In genomic region chr22:38923463-38924196, GRCh38 we compare ENCODE assay signal across 9 cellular contexts. TPM values are rescaled to one million over a fixed set of nuclear protein-coding genes. Genes with fewer than 3 reads are reported as not detected.
DNase-seq lines count a peak whose midpoint lies in the region; ATAC-seq and TF ChIP-seq lines count a peak whose summit lies in the region.
"Had no signal": no experiment of that assay in that cellular context is flagged by ENCODE, and none has a peak within 500 bp of the region (broad histone marks: within the 10 kb centered on the region; RNA-seq: fewer than 3 reads in every experiment).

No MANE protein-coding gene starts in this region.

- CTCF ChIA-PET in activated CD4-positive, alpha-beta memory T cell treated with anti-CD3 and anti-CD28 coated beads, Interleukin-2, amount 10 ng/mL, durations not matched to agents 7 days and 5 days (lab: Charles Lee) = no interaction called here
- CTCF ChIA-PET in activated CD8-positive, alpha-beta T cell treated with anti-CD3 and anti-CD28 coated beads for 36 hours (lab: Charles Lee) = interaction anchor here (1.0 to 1.6 kb wide), 3 partner anchors 9 to 70 kb away, joined by 3 to 8 read pairs (median 3); no protein-coding TSS in a partner anchor

- TF ChIP-seq CTCF in BE2C (IDR thresholded peaks at IDR 0.05; ENCODE audit: low read depth, low read length) = peak; percentile 69
- TF ChIP-seq CTCF in right atrium auricular region (IDR thresholded peaks at IDR 0.05) = peak in 1 of 2 donors; percentile 32
- TF ChIP-seq CTCF in sigmoid colon (IDR thresholded peaks at IDR 0.05) = peak in 1 of 4 experiments; percentile 48
- no peak for TF ChIP-seq CTCF in activated CD8-positive, alpha-beta T cell treated with anti-CD3 and anti-CD28 coated beads for 36 hours (IDR thresholded peaks at IDR 0.05)

- 13 to 44% methylated on average over 9 of the region's 9 CpGs for WGBS in sigmoid colon, 2 donors

- DNase-seq in BE2C (peak; percentile 91), NCI-H1436 (lab: John Stamatoyannopoulos, UW) (peak; percentile 79), anterior cingulate cortex (lab: John Stamatoyannopoulos, UW) (peak in 55 of 58 donors; percentile 9 to 88 (median 73)), right atrium auricular region (ENCODE audit: low spot score) (peak; percentile 89), sigmoid colon (peak; percentile 93)
- no peak for DNase-seq in activated CD4-positive, alpha-beta memory T cell treated with anti-CD3 and anti-CD28 coated beads, Interleukin-2, amount 10 ng/mL, durations not matched to agents 7 days and 5 days
- DNase-seq in activated CD8-positive, alpha-beta T cell treated with anti-CD3 and anti-CD28 coated beads for 36 hours = no peak
- no peak for DNase-seq in activated CD8-positive, alpha-beta memory T cell treated with anti-CD3 and anti-CD28 coated beads, Interleukin-2, amount 50 U/mL, for 4 hours

- no peaks in the 10 kb centered on the region for H3K36me3 ChIP-seq in BE2C
- H3K36me3 ChIP-seq in right atrium auricular region = no peaks in the 10 kb centered on the region
- H3K36me3 ChIP-seq in sigmoid colon = no peaks in the 10 kb centered on the region

- H3K4me1 Mint-ChIP-seq in activated CD4-positive, alpha-beta memory T cell treated with anti-CD3 and anti-CD28 coated beads, Interleukin-2, amount 10 ng/mL, durations not matched to agents 7 days and 5 days = peaks cover 3% of the 10 kb centered on the region
- peaks cover 3% of the 10 kb centered on the region for H3K4me1 Mint-ChIP-seq in activated CD8-positive, alpha-beta T cell treated with anti-CD3 and anti-CD28 coated beads for 36 hours (ENCODE audit: low read depth)

- no peak for ATAC-seq in activated CD8-positive, alpha-beta T cell treated with anti-CD3 and anti-CD28 coated beads for 36 hours

- no peak overlapping the region for H3K27ac Mint-ChIP-seq in activated CD4-positive, alpha-beta memory T cell treated with anti-CD3 and anti-CD28 coated beads, Interleukin-2, amount 10 ng/mL, durations not matched to agents 7 days and 5 days
- no peak overlapping the region for H3K27ac Mint-ChIP-seq in activated CD8-positive, alpha-beta T cell treated with anti-CD3 and anti-CD28 coated beads for 36 hours

- H3K36me3 Mint-ChIP-seq in activated CD4-positive, alpha-beta memory T cell treated with anti-CD3 and anti-CD28 coated beads, Interleukin-2, amount 10 ng/mL, durations not matched to agents 7 days and 5 days (ENCODE audit: low read depth) = no peaks in the 10 kb centered on the region
- H3K36me3 Mint-ChIP-seq in activated CD8-positive, alpha-beta T cell treated with anti-CD3 and anti-CD28 coated beads for 36 hours (ENCODE audit: low read depth) = no peaks in the 10 kb centered on the region

- peaks cover 39% of the 10 kb centered on the region for H3K27me3 Mint-ChIP-seq in activated CD4-positive, alpha-beta memory T cell treated with anti-CD3 and anti-CD28 coated beads, Interleukin-2, amount 10 ng/mL, durations not matched to agents 7 days and 5 days
- peaks cover 30% of the 10 kb centered on the region for H3K27me3 Mint-ChIP-seq in activated CD8-positive, alpha-beta T cell treated with anti-CD3 and anti-CD28 coated beads for 36 hours

- no peak for TF ChIP-seq EP300 in sigmoid colon (IDR thresholded peaks at IDR 0.05)

- intact Hi-C loops in sigmoid colon (cut with DNase I) = loop anchor here (2.0 kb wide), 1 partner anchor 43 kb away; no protein-coding TSS in a partner anchor
- intact Hi-C loops in activated CD8-positive, alpha-beta T cell treated with anti-CD3 and anti-CD28 coated beads for 36 hours (cut with micrococcal nuclease) = no loop called here

- H3K27me3 ChIP-seq in BE2C = peaks cover 9% of the 10 kb centered on the region
- no peaks in the 10 kb centered on the region for H3K27me3 ChIP-seq in right atrium auricular region
- no peaks in the 10 kb centered on the region for H3K27me3 ChIP-seq in sigmoid colon

- no peak overlapping the region for H3K4me3 Mint-ChIP-seq in activated CD4-positive, alpha-beta memory T cell treated with anti-CD3 and anti-CD28 coated beads, Interleukin-2, amount 10 ng/mL, durations not matched to agents 7 days and 5 days
- H3K4me3 Mint-ChIP-seq in activated CD8-positive, alpha-beta T cell treated with anti-CD3 and anti-CD28 coated beads for 36 hours = no peak overlapping the region
- H3K4me3 Mint-ChIP-seq: central memory CD8-positive, alpha-beta T cell had no signal

- H3K4me3 ChIP-seq in BE2C (ENCODE audit: low read depth, low read length) = peak overlapping the region; percentile 59
- H3K4me3 ChIP-seq in right atrium auricular region = peak overlapping the region in 1 of 2 donors; percentile 18
- H3K4me3 ChIP-seq in sigmoid colon = peak overlapping the region in 3 of 4 donors; percentile 4 to 33 (median 27)

- H3K4me1 ChIP-seq in BE2C = peaks cover 3% of the 10 kb centered on the region
- peaks cover 0 to 32% of the 10 kb centered on the region in 2 donors for H3K4me1 ChIP-seq in right atrium auricular region
- H3K4me1 ChIP-seq in sigmoid colon = peaks cover 0 to 33% (median 28%) of the 10 kb centered on the region in 4 donors

- no peaks in the 10 kb centered on the region for H3K9me3 Mint-ChIP-seq in activated CD4-positive, alpha-beta memory T cell treated with anti-CD3 and anti-CD28 coated beads, Interleukin-2, amount 10 ng/mL, durations not matched to agents 7 days and 5 days
- no peaks in the 10 kb centered on the region for H3K9me3 Mint-ChIP-seq in activated CD8-positive, alpha-beta T cell treated with anti-CD3 and anti-CD28 coated beads for 36 hours
- H3K9me3 Mint-ChIP-seq: central memory CD8-positive, alpha-beta T cell had no signal

- peak overlapping the region; percentile 71 to 95 for H3K27ac ChIP-seq in right atrium auricular region
- peak overlapping the region; percentile 81 to 90 (median 86) for H3K27ac ChIP-seq in sigmoid colon

- POLR2A ChIA-PET in activated CD4-positive, alpha-beta memory T cell treated with anti-CD3 and anti-CD28 coated beads, Interleukin-2, amount 10 ng/mL, durations not matched to agents 7 days and 5 days (lab: Charles Lee) = interaction anchor here (0.9 kb wide), 1 partner anchor 52 kb away, joined by 3 read pairs; the partner anchor contains the start of gene CBX6
- POLR2A ChIA-PET in activated CD8-positive, alpha-beta T cell treated with anti-CD3 and anti-CD28 coated beads for 36 hours (lab: Charles Lee) = no interaction called here

- H3K9me3 ChIP-seq in BE2C (no peaks in the 10 kb centered on the region), right atrium auricular region (no peaks in the 10 kb centered on the region), sigmoid colon (no peaks in the 10 kb centered on the region)

- no peak for TF ChIP-seq POLR2A in sigmoid colon (IDR thresholded peaks at IDR 0.05)

RNA-seq across cellular contexts. Expression of gene APOBEC3A, which starts 33.8 kb away (rescaled TPM):
- not detected for polyA plus RNA-seq in BE2C (2012; ENCODE audit: insufficient read depth, insufficient read length, low read depth)
- total RNA-seq in right atrium auricular region (1 to 10 TPM in 1 of 2 donors, not detected in 1; 1.1 TPM), sigmoid colon (under 1 TPM in 1 of 4 donors, not detected in 3; 0.36 TPM)
- polyA plus RNA-seq in sigmoid colon = 10 to 100 TPM in 1 of 3 donors, 1 to 10 TPM in 1, under 1 TPM in 1; 0.60 to 67.3 (median 9.0) TPM
- not detected for total RNA-seq in activated CD4-positive, alpha-beta memory T cell treated with anti-CD3 and anti-CD28 coated beads, Interleukin-2, amount 10 ng/mL, durations not matched to agents 7 days and 5 days
- not detected for total RNA-seq in activated CD8-positive, alpha-beta T cell treated with anti-CD3 and anti-CD28 coated beads for 36 hours

RNA-seq across cellular contexts. Expression of gene CBX6, which starts 51.6 kb away (rescaled TPM):
- polyA plus RNA-seq in BE2C (2012; ENCODE audit: insufficient read depth, insufficient read length, low read depth) = 69.0 TPM
- total RNA-seq in right atrium auricular region (10 to 100 TPM; 28.0 to 57.0 TPM), sigmoid colon (10 to 100 TPM; 47.2 to 90.6 (median 59.3) TPM)
- polyA plus RNA-seq in sigmoid colon = 10 to 100 TPM in 1 of 3 donors, 1 to 10 TPM in 2; 4.2 to 23.8 (median 5.1) TPM
- 10 to 100 TPM; 76.5 TPM for total RNA-seq in activated CD4-positive, alpha-beta memory T cell treated with anti-CD3 and anti-CD28 coated beads, Interleukin-2, amount 10 ng/mL, durations not matched to agents 7 days and 5 days
- total RNA-seq in activated CD8-positive, alpha-beta T cell treated with anti-CD3 and anti-CD28 coated beads for 36 hours = 10 to 100 TPM; 97.7 to 99.4 TPM

RNA-seq across cellular contexts. Expression of gene APOBEC3B, which starts 58.5 kb away (rescaled TPM):
- polyA plus RNA-seq in BE2C (2012; ENCODE audit: insufficient read depth, insufficient read length, low read depth) = 0.43 TPM
- total RNA-seq in right atrium auricular region (under 1 TPM in 1 of 2 donors, not detected in 1; 0.90 TPM), sigmoid colon (1 to 10 TPM in 1 of 4 donors, under 1 TPM in 1, not detected in 2; 0.71 to 3.1 TPM)
- 10 to 100 TPM; 13.5 to 81.6 (median 17.4) TPM for polyA plus RNA-seq in sigmoid colon
- 10 to 100 TPM; 51.6 to 51.9 TPM for total RNA-seq in activated CD4-positive, alpha-beta memory T cell treated with anti-CD3 and anti-CD28 coated beads, Interleukin-2, amount 10 ng/mL, durations not matched to agents 7 days and 5 days
- 1 to 10 TPM; 5.0 to 5.1 TPM for total RNA-seq in activated CD8-positive, alpha-beta T cell treated with anti-CD3 and anti-CD28 coated beads for 36 hours

Comparison
In these comparisons a context has a peak if more than half of its experiments do, and no peak if none do; other contexts are left out.
1. DNase-seq: peak in BE2C (single experiment), NCI-H1436 (single experiment), anterior cingulate cortex (55 of 58), right atrium auricular region (single experiment) and sigmoid colon (single experiment); none in activated CD4-positive, alpha-beta memory T cell treated with anti-CD3 and anti-CD28 coated beads, Interleukin-2, amount 10 ng/mL, durations not matched to agents 7 days and 5 days (single experiment), activated CD8-positive, alpha-beta T cell treated with anti-CD3 and anti-CD28 coated beads for 36 hours (single experiment) and activated CD8-positive, alpha-beta memory T cell treated with anti-CD3 and anti-CD28 coated beads, Interleukin-2, amount 50 U/mL, for 4 hours (single experiment).
2. RNA of gene APOBEC3B, which starts 58.5 kb away (total RNA-seq): 51.6 to 51.9 TPM in activated CD4-positive, alpha-beta memory T cell treated with anti-CD3 and anti-CD28 coated beads, Interleukin-2, amount 10 ng/mL, durations not matched to agents 7 days and 5 days; 5.0 to 5.1 TPM in activated CD8-positive, alpha-beta T cell treated with anti-CD3 and anti-CD28 coated beads for 36 hours, 0.90 TPM in right atrium auricular region and 0.71 to 3.1 TPM in sigmoid colon; every median in the first group is over 4 times any median in the second.